ENCODE assay signal across 8 cellular contexts in the genomic region with DNA sequence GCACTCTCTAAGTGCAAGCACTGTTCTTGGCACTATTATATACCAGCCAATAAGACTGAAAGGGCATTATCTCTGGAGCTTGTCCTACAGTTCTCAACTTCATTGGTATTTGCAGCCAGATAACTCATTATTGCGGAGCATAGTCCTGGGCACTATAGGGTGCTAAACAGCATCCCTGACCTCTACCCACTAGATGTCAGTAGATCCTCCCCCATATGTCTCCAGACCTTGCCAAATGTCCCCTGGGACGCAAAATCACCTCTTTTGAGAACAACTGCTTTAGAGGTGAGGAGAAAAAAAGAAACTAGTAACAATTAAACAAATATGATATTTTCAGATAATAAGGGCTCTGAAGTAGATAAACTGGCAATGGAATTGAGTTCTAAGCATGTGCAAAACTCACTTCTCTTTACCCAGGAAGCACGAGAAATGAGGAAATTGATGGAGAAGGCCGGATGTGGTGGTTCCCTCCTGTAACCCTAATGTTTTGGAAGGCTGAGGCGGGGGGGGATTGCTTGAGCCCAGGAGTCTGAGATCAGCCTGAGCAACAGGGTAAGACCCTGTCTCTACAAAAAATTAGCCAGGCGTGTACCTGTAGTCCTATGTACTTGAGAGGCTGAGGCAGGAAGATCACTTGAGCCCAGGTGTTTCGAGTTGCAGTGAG.
A peak's percentile ranks its signal among the peaks of the same experiment; 100 is the strongest.
DNase-seq lines count a peak whose midpoint lies in the region; ATAC-seq and TF ChIP-seq lines count a peak whose summit lies in the region.

No MANE protein-coding gene starts in this region.

- DNase-seq in Right ventricle myocardium superior (no peak), cardiac septum (ENCODE audit: low spot score) (no peak), Panc1 (ENCODE audit: low read depth, low spot score) (no peak), foreskin keratinocyte (no peak), NCI-H2081 treated with DMSO at 0.1 percent for 48 hours (lab: John Stamatoyannopoulos, UW) (no peak)
- no peak for DNase-seq in CD4-positive, alpha-beta memory T cell
- DNase-seq in stimulated activated CD4-positive, alpha-beta T cell treated with anti-CD3 and anti-CD28 coated beads, Interleukin-12 subunit alpha, Interleukin-12 subunit beta, amount 100 ng/mL, for 4 hours = no peak

- H3K36me3 Mint-ChIP-seq in CD4-positive, alpha-beta memory T cell = no peaks in the 10 kb centered on the region

- no peaks in the 10 kb centered on the region for H3K27me3 Mint-ChIP-seq in CD4-positive, alpha-beta memory T cell

- H3K27me3 ChIP-seq in Panc1 (ENCODE audit: control insufficient read depth, insufficient read depth, low read length) (no peaks in the 10 kb centered on the region), foreskin keratinocyte (no peaks in the 10 kb centered on the region)
- no peaks in the 10 kb centered on the region for H3K27me3 ChIP-seq in CD4-positive, alpha-beta memory T cell (ENCODE audit: insufficient read depth, low read length)

- TF ChIP-seq CTCF in Panc1 (IDR thresholded peaks at IDR 0.05) (peak; percentile 49), foreskin keratinocyte (conservative IDR thresholded peaks at IDR 0.05) (peak; percentile 55)

- peaks cover 26 to 43% (median 28%) of the 10 kb centered on the region in 4 donors for H3K4me1 Mint-ChIP-seq in CD4-positive, alpha-beta memory T cell

- no peaks in the 10 kb centered on the region for H3K9me3 Mint-ChIP-seq in CD4-positive, alpha-beta memory T cell

- H3K4me3 Mint-ChIP-seq in CD4-positive, alpha-beta memory T cell = no peak overlapping the region

- BruUV-seq in Panc1 (replicated peaks; lab: Mats Ljungman, UMichigan) = no TSS peak

- POLR2A ChIA-PET in Panc1 (lab: Charles Lee) = no interaction called here
- POLR2A ChIA-PET in CD4-positive, alpha-beta memory T cell (lab: Charles Lee; ENCODE audit: partially characterized antibody) = no interaction called here

- H3K4me1 ChIP-seq in Panc1 (ENCODE audit: control insufficient read depth, insufficient read depth, low read length) (no peaks in the 10 kb centered on the region), foreskin keratinocyte (peaks cover 12% of the 10 kb centered on the region)
- H3K4me1 ChIP-seq in CD4-positive, alpha-beta memory T cell (ENCODE audit: insufficient read depth, low read length) = peaks cover 29% of the 10 kb centered on the region

- no peak overlapping the region for H3K27ac ChIP-seq in Panc1 (ENCODE audit: low read length)
- H3K27ac ChIP-seq in foreskin keratinocyte = no peak overlapping the region
- no peak overlapping the region for H3K27ac ChIP-seq in CD4-positive, alpha-beta memory T cell (ENCODE audit: low read depth, low read length)

- in situ Hi-C loops in Panc1 (cut with HindIII; ENCODE audit: low pct_unique_long_range_greater_than_20kb, low sequenced_read_pairs) = no loop called here

- H3K27ac Mint-ChIP-seq in CD4-positive, alpha-beta memory T cell = peak overlapping the region in 2 of 7 donors; percentile 37 to 65

- no peak overlapping the region for H3K4me3 ChIP-seq in Panc1 (ENCODE audit: low read depth in 2 of 2, low read length in 2 of 2)
- no peak overlapping the region for H3K4me3 ChIP-seq in CD4-positive, alpha-beta memory T cell (ENCODE audit: low read length in 2 of 2)

- peak; percentile 32 for ATAC-seq in Right ventricle myocardium superior (ENCODE audit: poor library complexity)
- ATAC-seq in HG02885 (IDR thresholded peaks at IDR 0.05; ENCODE audit: poor library complexity, unreplicated experiment) = peak; percentile 29
- no peak for ATAC-seq in Panc1
- ATAC-seq in foreskin keratinocyte = peak; percentile 28

- H3K36me3 ChIP-seq in Panc1 (ENCODE audit: control insufficient read depth, insufficient read depth, low read length) = no peaks in the 10 kb centered on the region
- no peaks in the 10 kb centered on the region for H3K36me3 ChIP-seq in CD4-positive, alpha-beta memory T cell (ENCODE audit: insufficient read depth, low read length)

- H3K9me3 ChIP-seq in Panc1 (ENCODE audit: control insufficient read depth, insufficient read depth, low read depth, low read length) = no peaks in the 10 kb centered on the region
- H3K9me3 ChIP-seq in CD4-positive, alpha-beta memory T cell (ENCODE audit: control insufficient read depth in 1 of 2, low read length in 2 of 2) = no peaks in the 10 kb centered on the region

- CTCF ChIA-PET in Panc1 (lab: Charles Lee) = no interaction called here
- CTCF ChIA-PET in CD4-positive, alpha-beta memory T cell (lab: Charles Lee; ENCODE audit: partially characterized antibody) = interaction anchor here (2.0 kb wide), 1 partner anchor 18 kb away, joined by 5 read pairs; no protein-coding TSS in a partner anchor

- intact Hi-C loops in Right ventricle myocardium superior (cut with DNase I) (loop anchor here (5.0 kb wide), 1 partner anchor 83 kb away; no protein-coding TSS in a partner anchor), cardiac septum (cut with DNase I) (loop anchor here (5.0 kb wide), 3 partner anchors 33 to 343 kb away; no protein-coding TSS in a partner anchor), Panc1 (cut with micrococcal nuclease; ENCODE audit: unreplicated experiment) (no loop called here)
- intact Hi-C loops in CD4-positive, alpha-beta memory T cell (cut with micrococcal nuclease) = no loop called here

Comparison
In these comparisons a context has a peak if more than half of its experiments do, and no peak if none do; other contexts are left out.
1. intact Hi-C loops: an anchor here in Right ventricle myocardium superior (5.0 kb wide) and cardiac septum (5.0 kb wide); none called in Panc1 and CD4-positive, alpha-beta memory T cell.